ENCODE assay signal across 9 cellular contexts in genomic region chr14:78005325-78005724, GRCh38.
A peak's percentile ranks its signal among the peaks of the same experiment; 100 is the strongest.
DNase-seq lines count a peak whose midpoint lies in the region; ATAC-seq, FAIRE-seq and TF ChIP-seq lines count a peak whose summit lies in the region.
"Had no signal": no experiment of that assay in that cellular context is flagged by ENCODE, and none has a peak within 500 bp of the region (broad histone marks: within the 10 kb centered on the region; RNA-seq: fewer than 3 reads in every experiment).

No MANE protein-coding gene starts in this region.

- H3K9me3 Mint-ChIP-seq in CD4-positive, CD25-positive, alpha-beta regulatory T cell: peaks cover 2 to 31% (median 11%) of the 10 kb centered on the region in 7 donors
- peaks cover 20% of the 10 kb centered on the region for H3K9me3 Mint-ChIP-seq in astrocyte (ENCODE audit: unreplicated experiment)

- H3K27ac ChIP-seq in CD4-positive, CD25-positive, alpha-beta regulatory T cell (ENCODE audit: insufficient read depth, low read length, poor library complexity, severe bottlenecking): no peak overlapping the region
- H3K27ac ChIP-seq in astrocyte (ENCODE audit: low read depth, low read length): no peak overlapping the region

- H3K9me3 ChIP-seq in CD4-positive, CD25-positive, alpha-beta regulatory T cell (ENCODE audit: control insufficient read depth in 2 of 2, low read length in 2 of 2): peaks cover 6 to 13% of the 10 kb centered on the region in 2 experiments
- peaks cover 2% of the 10 kb centered on the region for H3K9me3 ChIP-seq in astrocyte (ENCODE audit: insufficient read depth, low read depth, low read length)

- H4K20me1 ChIP-seq in astrocyte (ENCODE audit: insufficient read depth, low read length): no peaks in the 10 kb centered on the region

- H3K4me2 ChIP-seq in astrocyte (ENCODE audit: low read length): no peak overlapping the region

- FAIRE-seq in astrocyte (lab: Jason Lieb, UNC): no peak

- no peaks in the 10 kb centered on the region for H3K79me2 ChIP-seq in astrocyte (ENCODE audit: insufficient read depth, low read length)

- H3K27ac Mint-ChIP-seq in CD4-positive, CD25-positive, alpha-beta regulatory T cell: no peak overlapping the region
- no peak overlapping the region for H3K27ac Mint-ChIP-seq in astrocyte (ENCODE audit: unreplicated experiment)
- H3K27ac Mint-ChIP-seq: activated naive CD4-positive, alpha-beta T cell treated with anti-CD3 and anti-CD28 coated beads, Interleukin-2, amount 50 U/mL, for 72 hours had no signal

- no peaks in the 10 kb centered on the region for H3K36me3 ChIP-seq in CD4-positive, CD25-positive, alpha-beta regulatory T cell (ENCODE audit: control insufficient read depth, insufficient read depth, low read length)
- no peaks in the 10 kb centered on the region for H3K36me3 ChIP-seq in astrocyte (ENCODE audit: insufficient read depth, low read length)

- no peaks in the 10 kb centered on the region for H3K4me1 ChIP-seq in CD4-positive, CD25-positive, alpha-beta regulatory T cell (ENCODE audit: control insufficient read depth, insufficient read depth, low read length, poor library complexity, severe bottlenecking)
- H3K4me1 ChIP-seq in astrocyte (ENCODE audit: insufficient read depth, low read length): peaks cover 10% of the 10 kb centered on the region

- no peak overlapping the region for H3K4me3 Mint-ChIP-seq in CD4-positive, CD25-positive, alpha-beta regulatory T cell
- H3K4me3 Mint-ChIP-seq in astrocyte (ENCODE audit: unreplicated experiment): no peak overlapping the region

- H3K27me3 ChIP-seq in CD4-positive, CD25-positive, alpha-beta regulatory T cell (ENCODE audit: control insufficient read depth, insufficient read depth, low read length): no peaks in the 10 kb centered on the region
- no peaks in the 10 kb centered on the region for H3K27me3 ChIP-seq in astrocyte (ENCODE audit: insufficient read depth, low read length)

- peaks cover 5% of the 10 kb centered on the region for H3K27me3 Mint-ChIP-seq in CD4-positive, CD25-positive, alpha-beta regulatory T cell
- H3K27me3 Mint-ChIP-seq in astrocyte (ENCODE audit: low read depth, unreplicated experiment): no peaks in the 10 kb centered on the region

- no peak overlapping the region for H3K4me3 ChIP-seq in CD4-positive, CD25-positive, alpha-beta regulatory T cell (ENCODE audit: low read depth, low read length)
- no peak overlapping the region for H3K4me3 ChIP-seq in astrocyte (ENCODE audit: insufficient read depth, low read depth, low read length)

- H3K9ac ChIP-seq in astrocyte (ENCODE audit: low read length): no peak overlapping the region

- H3K36me3 Mint-ChIP-seq in CD4-positive, CD25-positive, alpha-beta regulatory T cell: no peaks in the 10 kb centered on the region
- H3K36me3 Mint-ChIP-seq in astrocyte (ENCODE audit: low read depth, unreplicated experiment): no peaks in the 10 kb centered on the region

- H2AFZ ChIP-seq in astrocyte (ENCODE audit: low read depth, low read length): no peak overlapping the region

- TF ChIP-seq CTCF in astrocyte (IDR thresholded peaks at IDR 0.05; ENCODE audit: insufficient read depth, low read depth, low read length): no peak

- H3K4me1 Mint-ChIP-seq in CD4-positive, CD25-positive, alpha-beta regulatory T cell: no peaks in the 10 kb centered on the region
- peaks cover 6% of the 10 kb centered on the region for H3K4me1 Mint-ChIP-seq in astrocyte (ENCODE audit: low read depth, unreplicated experiment)

- no peak for ATAC-seq in CD4-positive, CD25-positive, alpha-beta regulatory T cell (ENCODE audit: low read depth in 2 of 2)
- ATAC-seq in GM19463 (IDR thresholded peaks at IDR 0.05; ENCODE audit: unreplicated experiment): peak; percentile 98
- ATAC-seq in HG03558 (IDR thresholded peaks at IDR 0.05; ENCODE audit: extremely low read depth, unreplicated experiment): peak; percentile 95
- ATAC-seq in GM19035 (IDR thresholded peaks at IDR 0.05; ENCODE audit: unreplicated experiment): no peak

- peak in 2 of 3 donors; percentile 8 to 33 for DNase-seq in CD4-positive, CD25-positive, alpha-beta regulatory T cell
- DNase-seq in astrocyte (ENCODE audit: low read depth): peak; percentile 93
- DNase-seq in stimulated activated CD8-positive, alpha-beta memory T cell treated with anti-CD3 and anti-CD28 coated beads, Interleukin-4, amount 100 ng/mL, for 48 hours: no peak
- no peak for DNase-seq in AML-193 (lab: John Stamatoyannopoulos, UW)
- DNase-seq in NCI-H128 (lab: John Stamatoyannopoulos, UW; ENCODE audit: unreplicated experiment): no peak

Comparison
In these comparisons a context has a peak if more than half of its experiments do, and no peak if none do; other contexts are left out.
1. ATAC-seq: peak in GM19463 (single experiment) and HG03558 (single experiment); none in CD4-positive, CD25-positive, alpha-beta regulatory T cell (0 of 2) and GM19035 (single experiment).
2. DNase-seq: peak in CD4-positive, CD25-positive, alpha-beta regulatory T cell (2 of 3) and astrocyte (single experiment); none in stimulated activated CD8-positive, alpha-beta memory T cell treated with anti-CD3 and anti-CD28 coated beads, Interleukin-4, amount 100 ng/mL, for 48 hours (single experiment), AML-193 (0 of 2) and NCI-H128 (single experiment).